ENCODE assay signal across 18 cellular contexts in genomic region chr17:59680314-59680713, GRCh38.
"Had no signal": no experiment of that assay in that cellular context is flagged by ENCODE, and none has a peak within 500 bp of the region (broad histone marks: within the 10 kb centered on the region; RNA-seq: fewer than 3 reads in every experiment).

No MANE protein-coding gene starts in this region.

- ATAC-seq: activated T-helper 17 cell treated with anti-CD3 and anti-CD28 coated beads, Interleukin-2, amount 50 U/mL, for 72 hours; esophagus mucosa; foreskin keratinocyte; left colon; naive thymus-derived CD4-positive, alpha-beta T cell; stimulated activated naive B cell treated with anti-CD40 and anti-IgM and Interleukin-4, amounts not matched to agents 10 μg/mL and 1 μg/mL and 100 μg/mL, for 72 hours; T-helper 17 cell; WTC11 had no signal

- H3K27ac ChIP-seq: adrenal gland, foreskin keratinocyte, right atrium auricular region, transverse colon had no signal

- H3K27me3 ChIP-seq: adrenal gland, foreskin keratinocyte, neutrophil, right atrium auricular region, transverse colon had no signal

- DNase-seq: activated CD4-positive, alpha-beta T cell treated with anti-CD3 and anti-CD28 coated beads, Interleukin-2, amount 10 ng/mL, durations not matched to agents 24 days and 14 days; activated naive CD4-positive, alpha-beta T cell treated with anti-CD3 and anti-CD28 coated beads for 36 hours; adrenal gland; cerebellar nuclear complex; foreskin keratinocyte; head of caudate nucleus; left colon; naive thymus-derived CD4-positive, alpha-beta T cell; stimulated activated CD4-positive, alpha-beta T cell treated with anti-CD3 and anti-CD28 coated beads, Interleukin-1b, Interleukin-23, amount 100 ng/mL, for 48 hours; stimulated activated naive B cell treated with anti-CD40 and anti-IgM and Interleukin-4, amounts not matched to agents 10 μg/mL and 1 μg/mL and 100 μg/mL, for 72 hours; T-helper 17 cell; transverse colon had no signal

- H3K9me3 ChIP-seq: adrenal gland, neutrophil, right atrium auricular region, transverse colon had no signal

- H3K4me1 ChIP-seq: adrenal gland, right atrium auricular region had no signal

- H3K4me3 ChIP-seq: adrenal gland, lung, right atrium auricular region, transverse colon had no signal
